ENCODE assay signal across 20 cellular contexts in genomic region chr5:73770172-73770571, GRCh38.
DNase-seq lines count a peak whose midpoint lies in the region; ATAC-seq, FAIRE-seq and TF ChIP-seq lines count a peak whose summit lies in the region.
"Had no signal": no experiment of that assay in that cellular context is flagged by ENCODE, and none has a peak within 500 bp of the region (broad histone marks: within the 10 kb centered on the region; RNA-seq: fewer than 3 reads in every experiment).

No MANE protein-coding gene starts in this region.

- no peak overlapping the region for H2AFZ ChIP-seq in fibroblast of lung (ENCODE audit: low read length)

- H3K9me3 ChIP-seq in A549 (peaks cover 31% of the 10 kb centered on the region), fibroblast of lung (ENCODE audit: control insufficient read depth, insufficient read depth, low read depth, low read length) (no peaks in the 10 kb centered on the region)

- no peak for TF ChIP-seq CTCF in A549 (IDR thresholded peaks at IDR 0.05)
- no peak for TF ChIP-seq CTCF in fibroblast of lung (conservative IDR thresholded peaks at IDR 0.05 in 1 of 2, IDR thresholded peaks at IDR 0.05 in 1 of 2; ENCODE audit: low read depth in 1 of 2, low read length in 2 of 2)
- TF ChIP-seq CTCF in osteocyte (IDR thresholded peaks at IDR 0.05): no peak
- no peak for TF ChIP-seq CTCF in nephron progenitor cell (IDR thresholded peaks at IDR 0.05)

- H3K4me3 Mint-ChIP-seq in osteocyte (ENCODE audit: unreplicated experiment) (no peak overlapping the region), nephron progenitor cell (no peak overlapping the region)
- H3K4me3 Mint-ChIP-seq: CD14-positive monocyte; CD8-positive, alpha-beta T cell; IgD-negative memory B cell had no signal

- peak overlapping the region; percentile 92 for H3K27ac Mint-ChIP-seq in osteocyte (ENCODE audit: unreplicated experiment)
- no peak overlapping the region for H3K27ac Mint-ChIP-seq in nephron progenitor cell
- H3K27ac Mint-ChIP-seq: CD14-positive monocyte; CD8-positive, alpha-beta T cell; IgD-negative memory B cell had no signal

- ATAC-seq in A549 (peak in 1 of 2 experiments; percentile 55; a peak in 3 of 6 replicates), GM18861 (IDR thresholded peaks at IDR 0.05; ENCODE audit: unreplicated experiment) (no peak), GM18519 (IDR thresholded peaks at IDR 0.05; ENCODE audit: low FRiP score, unreplicated experiment) (no peak)
- ATAC-seq: CD8-positive, alpha-beta T cell; HCT116 had no signal

- TF ChIP-seq EP300 in A549 (IDR thresholded peaks at IDR 0.05): no peak

- TF ChIP-seq RAD21 in A549 (conservative IDR thresholded peaks at IDR 0.05 in 1 of 2, IDR thresholded peaks at IDR 0.05 in 1 of 2): no peak

- H3K27me3 Mint-ChIP-seq in osteocyte (ENCODE audit: unreplicated experiment): no peaks in the 10 kb centered on the region
- H3K27me3 Mint-ChIP-seq in nephron progenitor cell (ENCODE audit: low read depth, poor library complexity): no peaks in the 10 kb centered on the region
- H3K27me3 Mint-ChIP-seq: IgD-negative memory B cell had no signal

- CTCF ChIA-PET in A549 (lab: Yijun Ruan, JAX): interaction anchor here (0.7 to 1.2 kb wide), 4 partner anchors 13 to 179 kb away, joined by 3 to 4 read pairs (median 4); partner anchors contain the start of gene ARHGEF28

- H3K4me1 Mint-ChIP-seq in osteocyte (ENCODE audit: unreplicated experiment) (peaks cover 24% of the 10 kb centered on the region), nephron progenitor cell (no peaks in the 10 kb centered on the region)
- H3K4me1 Mint-ChIP-seq: CD14-positive monocyte, IgD-negative memory B cell had no signal

- TF ChIP-seq POLR2A in A549 (IDR thresholded peaks at IDR 0.05; ENCODE audit: low read length): no peak

- DNase-seq in A549 (ENCODE audit: low read depth in 1 of 2, low spot score in 1 of 2): no peak
- peak; percentile 13 for DNase-seq in NCI-H69 (lab: John Stamatoyannopoulos, UW)
- DNase-seq in fibroblast of lung (ENCODE audit: low read depth in 2 of 2): no peak
- DNase-seq in osteocyte (ENCODE audit: extremely low spot score, unreplicated experiment): no peak
- DNase-seq in activated CD4-positive, CD25-positive, alpha-beta regulatory T cell treated with anti-CD3 and anti-CD28 coated beads, Interleukin-2, amount 50 U/mL, for 72 hours: no peak
- no peak for DNase-seq in nephron progenitor cell
- DNase-seq: CD8-positive, alpha-beta T cell; COR-L47; DMS153; DMS79 treated with DMSO at 0.1 percent for 48 hours; EL had no signal

- no peaks in the 10 kb centered on the region for H4K20me1 ChIP-seq in fibroblast of lung (ENCODE audit: control insufficient read depth, extremely low read depth, insufficient read depth, low read length)

- no peaks in the 10 kb centered on the region for H3K27me3 ChIP-seq in fibroblast of lung (ENCODE audit: control insufficient read depth, insufficient read depth, low read length)

- POLR2A ChIA-PET in A549 (lab: Yijun Ruan, JAX): no interaction called here

- H3K36me3 Mint-ChIP-seq in osteocyte (ENCODE audit: unreplicated experiment) (peaks cover 44% of the 10 kb centered on the region), nephron progenitor cell (ENCODE audit: low read depth) (peaks cover 5% of the 10 kb centered on the region)
- H3K36me3 Mint-ChIP-seq: CD8-positive, alpha-beta T cell; IgD-negative memory B cell had no signal

- H3K36me3 ChIP-seq in fibroblast of lung (ENCODE audit: control insufficient read depth, insufficient read depth, low read length): no peaks in the 10 kb centered on the region

- H3K4me1 ChIP-seq in A549: peaks cover 35% of the 10 kb centered on the region
- peaks cover 2% of the 10 kb centered on the region for H3K4me1 ChIP-seq in fibroblast of lung (ENCODE audit: control insufficient read depth, extremely low read depth, insufficient read depth, low read length)

- no peak for FAIRE-seq in A549 (lab: Jason Lieb, UNC)
- FAIRE-seq: A204.1, D721Med, G401.6, GM12892 had no signal

- peak overlapping the region; percentile 67 to 71 for H3K27ac ChIP-seq in A549
- no peak overlapping the region for H3K27ac ChIP-seq in fibroblast of lung (ENCODE audit: insufficient read depth, low read length)

- 20% methylated on average over 2 of the region's 2 CpGs for WGBS in A549 (ENCODE audit: missing lambda C conversion rate)

- H3K4me2 ChIP-seq in A549 (peak overlapping the region; percentile 64), fibroblast of lung (ENCODE audit: extremely low read depth, insufficient read depth, low read length) (peak overlapping the region; percentile 32)

- H3K9me3 Mint-ChIP-seq in osteocyte (ENCODE audit: unreplicated experiment) (peaks cover 14% of the 10 kb centered on the region), nephron progenitor cell (peaks cover 35% of the 10 kb centered on the region)

- H3K79me2 ChIP-seq in fibroblast of lung (ENCODE audit: control insufficient read depth, insufficient read depth, low read length): no peaks in the 10 kb centered on the region

- H3K9ac ChIP-seq in fibroblast of lung (ENCODE audit: insufficient read depth, low read length): no peak overlapping the region

- H3K4me3 ChIP-seq in A549: no peak overlapping the region
- H3K4me3 ChIP-seq in fibroblast of lung (replicated peaks in 1 of 4; ENCODE audit: control extremely low read depth in 1 of 4, insufficient read depth in 1 of 4, low read depth in 3 of 4, low read length in 4 of 4): no peak overlapping the region

TF ChIP-seq in A549, 52 proteins besides CTCF, POLR2A, EP300 and RAD21:
- no peak for TF ChIP-seq CBX8 (IDR thresholded peaks at IDR 0.05)
- no peak for TF ChIP-seq RARB (CRISPR knock-in tag; IDR thresholded peaks at IDR 0.05)
- TF ChIP-seq CBX2 (IDR thresholded peaks at IDR 0.05; ENCODE audit: borderline replicate concordance, low read depth): no peak
- TF ChIP-seq ESRRA (IDR thresholded peaks at IDR 0.05; ENCODE audit: borderline replicate concordance, low read length): no peak
- no peak for TF ChIP-seq SMC3 (IDR thresholded peaks at IDR 0.05)
- no peak for TF ChIP-seq ATOH8 (CRISPR knock-in tag; IDR thresholded peaks at IDR 0.05; ENCODE audit: low read depth)
- TF ChIP-seq CEBPB (IDR thresholded peaks at IDR 0.05): no peak
- no peak for TF ChIP-seq EHMT2 (IDR thresholded peaks at IDR 0.05; ENCODE audit: low read depth)
- TF ChIP-seq ZSCAN20 (CRISPR knock-in tag; IDR thresholded peaks at IDR 0.05): no peak
- no peak for TF ChIP-seq PHF8 (IDR thresholded peaks at IDR 0.05; ENCODE audit: borderline replicate concordance, low read depth)
- no peak for TF ChIP-seq HES2 (IDR thresholded peaks at IDR 0.05)
- no peak for TF ChIP-seq HDAC2 (IDR thresholded peaks at IDR 0.05)
- no peak for TF ChIP-seq HMGXB4 (CRISPR knock-in tag; IDR thresholded peaks at IDR 0.05; ENCODE audit: borderline replicate concordance)
- TF ChIP-seq RFX5 (IDR thresholded peaks at IDR 0.05): no peak
